In the genomic region with DNA sequence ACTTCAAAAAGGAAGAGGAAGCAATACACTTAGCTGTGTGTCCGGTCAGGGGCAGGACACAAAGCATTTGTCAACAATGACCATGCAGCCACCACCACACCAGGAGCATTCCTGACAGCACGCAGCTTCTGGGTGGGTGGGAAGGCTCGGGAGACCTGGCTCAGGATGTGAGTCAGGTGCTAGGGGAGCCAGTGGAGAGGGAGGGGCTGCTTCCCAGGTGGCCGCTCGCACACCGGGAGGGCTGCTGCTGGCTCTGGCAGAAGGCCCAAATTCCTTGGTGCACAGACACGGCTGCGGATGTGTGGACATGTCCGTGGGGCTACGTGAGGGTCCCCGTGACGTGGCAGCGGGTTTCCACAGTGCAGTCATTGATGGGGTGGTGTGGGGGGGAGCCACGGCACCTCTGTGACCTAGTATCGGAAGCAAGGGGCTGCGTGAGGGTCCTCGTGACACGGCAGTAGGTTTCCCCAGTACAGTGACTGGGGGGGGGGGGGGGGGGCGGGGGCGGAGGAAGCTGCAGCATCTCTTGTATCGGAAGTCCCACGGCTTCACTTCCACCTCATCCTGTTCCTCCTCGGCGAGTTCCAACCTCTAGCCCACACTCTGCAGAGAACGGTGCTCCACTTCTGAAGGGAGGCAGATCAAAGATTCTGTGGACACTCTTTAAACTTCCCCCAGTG, we compare ENCODE assay signal across 9 cellular contexts.
DNase-seq lines count a peak whose midpoint lies in the region; ATAC-seq, FAIRE-seq and TF ChIP-seq lines count a peak whose summit lies in the region.
"Had no signal": no experiment of that assay in that cellular context is flagged by ENCODE, and none has a peak within 500 bp of the region (broad histone marks: within the 10 kb centered on the region; RNA-seq: fewer than 3 reads in every experiment).

No MANE protein-coding gene starts in this region.

- H3K9me3 ChIP-seq in mesodermal cell (ENCODE audit: control insufficient read depth, low read length), result no peaks in the 10 kb centered on the region
- no peaks in the 10 kb centered on the region for H3K9me3 ChIP-seq in gastroesophageal sphincter

- no peak for FAIRE-seq in bronchial epithelial cell (lab: Jason Lieb, UNC)

- peaks cover 9% of the 10 kb centered on the region for H3K36me3 ChIP-seq in bronchial epithelial cell (ENCODE audit: control insufficient read depth, insufficient read depth, low read length)
- peaks cover 12% of the 10 kb centered on the region for H3K36me3 ChIP-seq in mesodermal cell (ENCODE audit: control insufficient read depth, insufficient read depth, low read length)
- H3K36me3 ChIP-seq in gastroesophageal sphincter, result no peaks in the 10 kb centered on the region

- TF ChIP-seq CTCF in bronchial epithelial cell (IDR thresholded peaks at IDR 0.05; ENCODE audit: insufficient read depth, low read length, severe bottlenecking) (no peak), gastroesophageal sphincter (IDR thresholded peaks at IDR 0.05) (no peak)

- no peaks in the 10 kb centered on the region for H3K27me3 ChIP-seq in bronchial epithelial cell (ENCODE audit: control insufficient read depth, insufficient read depth, low read length)
- H3K27me3 ChIP-seq in gastroesophageal sphincter, result no peaks in the 10 kb centered on the region

- peaks cover 51% of the 10 kb centered on the region for H3K4me1 ChIP-seq in mesodermal cell (ENCODE audit: control insufficient read depth, insufficient read depth, low read length, poor library complexity, severe bottlenecking)
- peaks cover 5 to 92% (median 53%) of the 10 kb centered on the region in 3 donors for H3K4me1 ChIP-seq in gastroesophageal sphincter

- TF ChIP-seq POLR2A in gastroesophageal sphincter (IDR thresholded peaks at IDR 0.05), result no peak

- DNase-seq in COR-L47 (lab: John Stamatoyannopoulos, UW), result peak; percentile 85
- peak; percentile 59 for DNase-seq in NCI-H2171 treated with DMSO at 0.1 percent for 48 hours (lab: John Stamatoyannopoulos, UW)
- DNase-seq in bronchial epithelial cell (ENCODE audit: low read depth), result peak; percentile 81
- DNase-seq in amygdala (lab: John Stamatoyannopoulos, UW), result no peak

- TF ChIP-seq EP300 in gastroesophageal sphincter (IDR thresholded peaks at IDR 0.05), result no peak

- H3K4me3 ChIP-seq in bronchial epithelial cell (ENCODE audit: low read depth, low read length) (no peak overlapping the region), mesodermal cell (ENCODE audit: extremely low read depth, insufficient read depth, low read length, poor library complexity, severe bottlenecking) (no peak overlapping the region), gastroesophageal sphincter (no peak overlapping the region)

- 89 to 94% methylated on average over 14 of the region's 25 CpGs for WGBS in mesodermal cell (ENCODE audit: insufficient coverage in 2 of 2), 2 experiments
- WGBS in gastroesophageal sphincter (ENCODE audit: low coverage in 1 of 2), 2 donors, result 19 to 31% methylated on average over 6 to 8 of the region's 25 CpGs

- ATAC-seq in gastroesophageal sphincter (no peak), GM18867 (IDR thresholded peaks at IDR 0.05; ENCODE audit: unreplicated experiment) (no peak), HG03025 (IDR thresholded peaks at IDR 0.05; ENCODE audit: low FRiP score, unreplicated experiment) (no peak)

- peak overlapping the region; percentile 23 for H3K27ac ChIP-seq in mesodermal cell (ENCODE audit: low read depth, low read length, severe bottlenecking)
- H3K27ac ChIP-seq in gastroesophageal sphincter, result peak overlapping the region in 2 of 4 donors; percentile 40 to 70
- H3K27ac ChIP-seq: VCaP had no signal

Comparison
In these comparisons a context has a peak if more than half of its experiments do, and no peak if none do; other contexts are left out.
1. DNase-seq: peak in COR-L47 (single experiment), NCI-H2171 treated with DMSO at 0.1 percent for 48 hours (single experiment) and bronchial epithelial cell (single experiment); none in amygdala (0 of 56).